15 cellular contexts compared by ENCODE assay signal in genomic region chr7:88668591-88668990, GRCh38.
DNase-seq lines count a peak whose midpoint lies in the region; ATAC-seq, FAIRE-seq and TF ChIP-seq lines count a peak whose summit lies in the region.
"Had no signal": no experiment of that assay in that cellular context is flagged by ENCODE, and none has a peak within 500 bp of the region (broad histone marks: within the 10 kb centered on the region; RNA-seq: fewer than 3 reads in every experiment).

No MANE protein-coding gene starts in this region.

- H3K27me3 Mint-ChIP-seq in WTC11 (ENCODE audit: low read depth) = no peaks in the 10 kb centered on the region

- H3K9me3 ChIP-seq in small intestine (ENCODE audit: control insufficient read depth, low read depth) (no peaks in the 10 kb centered on the region), lower lobe of right lung (no peaks in the 10 kb centered on the region)
- H3K9me3 ChIP-seq: BLaER1, Caco-2, HAP-1 had no signal

- H3K36me3 Mint-ChIP-seq in WTC11 = no peaks in the 10 kb centered on the region
- H3K36me3 Mint-ChIP-seq: CD8-positive, alpha-beta memory T cell had no signal

- H3K36me3 ChIP-seq in small intestine (ENCODE audit: control insufficient read depth in 2 of 2, insufficient read depth in 2 of 2, low read length in 2 of 2) (no peaks in the 10 kb centered on the region), lower lobe of right lung (no peaks in the 10 kb centered on the region), brain microvascular endothelial cell (replicated peaks) (no peaks in the 10 kb centered on the region)
- H3K36me3 ChIP-seq: BLaER1, HAP-1 had no signal

- intact Hi-C loops in lower lobe of right lung (cut with DNase I) = no loop called here

- 52 to 81% (median 79%) methylated on average over 1 of the region's 1 CpG for WGBS in small intestine, 3 donors

- CTCF ChIA-PET in WTC11 (lab: Charles Lee) = no interaction called here

- H3K27me3 ChIP-seq in small intestine (ENCODE audit: control insufficient read depth in 2 of 2, insufficient read depth in 2 of 2, low read length in 2 of 2) = no peaks in the 10 kb centered on the region
- H3K27me3 ChIP-seq in lower lobe of right lung (ENCODE audit: low read depth) = no peaks in the 10 kb centered on the region
- no peaks in the 10 kb centered on the region for H3K27me3 ChIP-seq in brain microvascular endothelial cell (replicated peaks)
- H3K27me3 ChIP-seq: BLaER1 had no signal

- H3K27ac Mint-ChIP-seq in WTC11 = 0 out of 2 replicates have a peak overlapping the region, but pooled peaks have one; percentile 0
- H3K27ac Mint-ChIP-seq: CD8-positive, alpha-beta memory T cell had no signal

- ATAC-seq in WTC11 (no peak), lower lobe of right lung (no peak)
- ATAC-seq: GM12878 had no signal

- H3K4me3 ChIP-seq in small intestine (ENCODE audit: low read depth in 1 of 2, low read length in 2 of 2) = no peak overlapping the region
- H3K4me3 ChIP-seq in lower lobe of right lung = no peak overlapping the region
- H3K4me3 ChIP-seq in brain microvascular endothelial cell (ENCODE audit: low read depth, low read length) = no peak overlapping the region
- H3K4me3 ChIP-seq: BLaER1, GM12878, HAP-1 had no signal

- peak; percentile 87 for DNase-seq in DMS 273 (lab: John Stamatoyannopoulos, UW; ENCODE audit: unreplicated experiment)
- DNase-seq in NCI-H524 (lab: John Stamatoyannopoulos, UW) = peak; percentile 31 to 86
- no peak for DNase-seq in WTC11 (ENCODE audit: low spot score)
- peak; percentile 7 for DNase-seq in iPS DF 19.7 (ENCODE audit: low read depth, low spot score)
- no peak for DNase-seq in small intestine
- no peak for DNase-seq in lower lobe of right lung
- no peak for DNase-seq in brain microvascular endothelial cell
- DNase-seq: 8988T; AML-193; Caco-2; CD8-positive, alpha-beta memory T cell had no signal

- in situ Hi-C loops in brain microvascular endothelial cell (cut with HindIII; ENCODE audit: low pct_ligation_motif_present, low sequenced_read_pairs) = no loop called here

- H3K27ac ChIP-seq in small intestine (ENCODE audit: low read depth in 1 of 2, low read length in 1 of 2) (no peak overlapping the region), lower lobe of right lung (no peak overlapping the region), brain microvascular endothelial cell (no peak overlapping the region)
- H3K27ac ChIP-seq: BLaER1 had no signal

- TF ChIP-seq CTCF in WTC11 (IDR thresholded peaks at IDR 0.05) (no peak), lower lobe of right lung (IDR thresholded peaks at IDR 0.05) (no peak), brain microvascular endothelial cell (IDR thresholded peaks at IDR 0.05; ENCODE audit: low read depth, low read length, missing control alignments) (no peak)

- H3K4me1 Mint-ChIP-seq in WTC11 = peaks cover 40% of the 10 kb centered on the region
- H3K4me1 Mint-ChIP-seq: CD8-positive, alpha-beta memory T cell had no signal

- H3K4me1 ChIP-seq in small intestine (ENCODE audit: control insufficient read depth in 2 of 2, insufficient read depth in 1 of 2, low read depth in 1 of 2, low read length in 1 of 2) (no peaks in the 10 kb centered on the region), lower lobe of right lung (no peaks in the 10 kb centered on the region)
- H3K4me1 ChIP-seq: BLaER1, Caco-2, HAP-1 had no signal

- H3K9me3 Mint-ChIP-seq in WTC11 = no peaks in the 10 kb centered on the region

- no peak overlapping the region for H3K4me3 Mint-ChIP-seq in WTC11
- H3K4me3 Mint-ChIP-seq: CD8-positive, alpha-beta memory T cell had no signal

- POLR2A ChIA-PET in WTC11 (lab: Charles Lee) = no interaction called here

- FAIRE-seq in small intestine (lab: Jason Lieb, UNC) = no peak
- FAIRE-seq: GM12878, H1 had no signal

TF ChIP-seq in WTC11, 78 proteins besides CTCF, POLR2A, EP300 and RAD21:
- TF ChIP-seq AFF4 (CRISPR knock-in tag; IDR thresholded peaks at IDR 0.05; ENCODE audit: borderline replicate concordance) = no peak
- TF ChIP-seq ZNF671 (CRISPR knock-in tag; IDR thresholded peaks at IDR 0.05) = no peak
- TF ChIP-seq TP53 (CRISPR knock-in tag; IDR thresholded peaks at IDR 0.05) = no peak
- no peak for TF ChIP-seq NFE2L1 (CRISPR knock-in tag; IDR thresholded peaks at IDR 0.05)
- TF ChIP-seq NR3C1 (CRISPR knock-in tag; conservative IDR thresholded peaks at IDR 0.05; ENCODE audit: low read depth) = no peak

Comparison
In these comparisons a context has a peak if more than half of its experiments do, and no peak if none do; other contexts are left out.
1. DNase-seq: peak in DMS 273 (single experiment), NCI-H524 (2 of 2) and iPS DF 19.7 (single experiment); none in WTC11 (single experiment), small intestine (single experiment), lower lobe of right lung (single experiment) and brain microvascular endothelial cell (single experiment).